9 cellular contexts compared by ENCODE assay signal in the genomic region with DNA sequence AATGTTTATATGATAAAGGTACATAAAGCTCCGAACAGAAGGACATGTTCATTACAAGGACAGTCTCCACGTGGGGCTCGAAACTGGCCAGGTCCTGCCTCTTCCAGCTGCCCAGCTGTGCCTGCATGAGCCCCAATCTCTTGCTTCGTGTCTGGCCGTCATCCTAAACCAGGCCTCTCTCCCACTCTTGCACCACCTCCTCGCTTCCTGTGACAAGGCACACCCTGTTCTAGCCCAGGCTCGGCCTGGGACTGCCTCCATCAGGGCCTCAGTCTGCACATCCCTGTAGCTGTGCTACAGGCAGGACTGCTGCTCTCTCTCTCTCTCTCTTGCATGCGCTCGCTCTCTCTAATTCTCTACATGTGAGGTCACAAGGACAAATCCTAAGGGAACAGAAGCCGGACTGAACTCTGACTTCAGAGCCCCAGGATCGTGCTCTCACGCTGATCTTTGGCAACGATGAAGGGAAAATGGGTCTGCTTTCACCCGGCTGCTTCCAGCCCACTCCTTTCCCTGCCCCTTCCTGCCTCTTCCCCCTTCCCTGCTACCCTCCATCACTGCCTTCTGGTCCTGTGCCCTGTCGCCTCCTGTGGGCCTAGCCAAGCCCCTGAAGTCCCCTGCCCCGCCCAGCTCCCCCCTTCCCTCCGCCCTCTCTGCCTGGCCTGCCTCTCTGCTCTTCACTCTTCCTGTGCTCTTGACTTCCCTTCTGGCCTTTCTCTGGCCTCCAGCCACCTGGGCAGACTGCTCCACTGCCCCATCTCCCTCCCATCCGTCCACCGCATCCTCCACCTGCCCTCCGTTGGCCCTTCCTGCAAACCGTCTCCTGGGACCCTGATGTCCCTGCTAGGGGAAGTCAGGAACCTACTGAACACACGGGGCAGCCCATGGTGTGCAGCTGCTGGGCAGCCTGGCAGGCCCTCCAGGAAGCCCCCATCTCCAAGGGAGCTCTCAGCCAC. TPM values are rescaled to one million over a fixed set of nuclear protein-coding genes. Genes with fewer than 3 reads are reported as not detected.
DNase-seq lines count a peak whose midpoint lies in the region; ATAC-seq and TF ChIP-seq lines count a peak whose summit lies in the region.
"Had no signal": no experiment of that assay in that cellular context is flagged by ENCODE, and none has a peak within 500 bp of the region (broad histone marks: within the 10 kb centered on the region; RNA-seq: fewer than 3 reads in every experiment).

No MANE protein-coding gene starts in this region.

- H3K4me1 ChIP-seq in right cardiac atrium (ENCODE audit: control insufficient read depth, insufficient read depth, low read length) (peaks cover 5% of the 10 kb centered on the region), smooth muscle cell (ENCODE audit: low read depth) (no peaks in the 10 kb centered on the region)
- no peaks in the 10 kb centered on the region for H3K4me1 ChIP-seq in effector memory CD4-positive, alpha-beta T cell (ENCODE audit: control insufficient read depth, insufficient read depth, low read length, poor library complexity, severe bottlenecking)

- peaks cover 24% of the 10 kb centered on the region for H3K4me1 Mint-ChIP-seq in activated naive CD8-positive, alpha-beta T cell treated with anti-CD3 and anti-CD28 coated beads for 36 hours

- H3K27me3 Mint-ChIP-seq in activated naive CD8-positive, alpha-beta T cell treated with anti-CD3 and anti-CD28 coated beads for 36 hours, result peaks cover 3% of the 10 kb centered on the region

- H3K79me2 ChIP-seq in smooth muscle cell (ENCODE audit: low read depth), result no peaks in the 10 kb centered on the region

- H3K27ac Mint-ChIP-seq in activated naive CD8-positive, alpha-beta T cell treated with anti-CD3 and anti-CD28 coated beads for 36 hours, result peak overlapping the region; percentile 56

- H3K27ac ChIP-seq in right cardiac atrium (ENCODE audit: low read length) (peak overlapping the region; percentile 14), smooth muscle cell (ENCODE audit: low read depth) (no peak overlapping the region)
- no peak overlapping the region for H3K27ac ChIP-seq in effector memory CD4-positive, alpha-beta T cell (ENCODE audit: insufficient read depth, low read length, poor library complexity, severe bottlenecking)

- H4K20me1 ChIP-seq in smooth muscle cell (ENCODE audit: low read depth), result no peaks in the 10 kb centered on the region

- H3K4me3 ChIP-seq in H7 (ENCODE audit: insufficient read depth, low read depth, low read length) (no peak overlapping the region), right cardiac atrium (ENCODE audit: low read length) (no peak overlapping the region), smooth muscle cell (no peak overlapping the region)
- no peak overlapping the region for H3K4me3 ChIP-seq in effector memory CD4-positive, alpha-beta T cell (ENCODE audit: insufficient read depth, low read depth, low read length, poor library complexity, severe bottlenecking)

- H3K36me3 ChIP-seq in H7 (replicated peaks; ENCODE audit: control insufficient read depth, insufficient read depth, low read length) (no peaks in the 10 kb centered on the region), smooth muscle cell (ENCODE audit: low read depth) (no peaks in the 10 kb centered on the region)
- H3K36me3 ChIP-seq in effector memory CD4-positive, alpha-beta T cell (ENCODE audit: control insufficient read depth, insufficient read depth, low read length), result no peaks in the 10 kb centered on the region

- WGBS in right cardiac atrium, result 38% methylated on average over 22 of the region's 22 CpGs
- 70% methylated on average over 20 of the region's 22 CpGs for WGBS in smooth muscle cell (ENCODE audit: low lambda C conversion rate)

- ATAC-seq in right cardiac atrium (peak; percentile 96 to 97), HG03280 (IDR thresholded peaks at IDR 0.05; ENCODE audit: unreplicated experiment) (no peak), GM21717 (IDR thresholded peaks at IDR 0.05; ENCODE audit: unreplicated experiment) (no peak), HG03432 (IDR thresholded peaks at IDR 0.05; ENCODE audit: unreplicated experiment) (no peak)

- no peak overlapping the region for H3K4me2 ChIP-seq in smooth muscle cell

- peak; percentile 77 for DNase-seq in H7
- DNase-seq in activated naive CD8-positive, alpha-beta T cell treated with anti-CD3 and anti-CD28 coated beads for 36 hours, result no peak
- peak; percentile 83 to 93 (median 86) for DNase-seq in right cardiac atrium
- no peak for DNase-seq in smooth muscle cell (lab: John Stamatoyannopoulos, UW; ENCODE audit: unreplicated experiment)
- no peak for DNase-seq in effector memory CD4-positive, alpha-beta T cell
- DNase-seq: KBM-7 had no signal

- H3K27me3 ChIP-seq in H7 (ENCODE audit: control insufficient read depth, insufficient read depth, low read length), result no peaks in the 10 kb centered on the region
- no peaks in the 10 kb centered on the region for H3K27me3 ChIP-seq in right cardiac atrium (ENCODE audit: control insufficient read depth, insufficient read depth)
- no peaks in the 10 kb centered on the region for H3K27me3 ChIP-seq in smooth muscle cell (ENCODE audit: low read depth)
- no peaks in the 10 kb centered on the region for H3K27me3 ChIP-seq in effector memory CD4-positive, alpha-beta T cell (replicated peaks; ENCODE audit: control insufficient read depth, insufficient read depth, low read length, poor library complexity, severe bottlenecking)

- no peaks in the 10 kb centered on the region for H3K9me3 ChIP-seq in right cardiac atrium (ENCODE audit: control insufficient read depth, low read length)
- no peaks in the 10 kb centered on the region for H3K9me3 ChIP-seq in smooth muscle cell (replicated peaks; ENCODE audit: low read depth)
- no peaks in the 10 kb centered on the region for H3K9me3 ChIP-seq in effector memory CD4-positive, alpha-beta T cell (ENCODE audit: control insufficient read depth, low read length)

- H2AFZ ChIP-seq in smooth muscle cell (ENCODE audit: low read depth), result peak overlapping the region; percentile 42

- H3K9me3 Mint-ChIP-seq in activated naive CD8-positive, alpha-beta T cell treated with anti-CD3 and anti-CD28 coated beads for 36 hours, result peaks cover 22% of the 10 kb centered on the region

- no peak overlapping the region for H3K4me3 Mint-ChIP-seq in activated naive CD8-positive, alpha-beta T cell treated with anti-CD3 and anti-CD28 coated beads for 36 hours

- intact Hi-C loops in right cardiac atrium (cut with DNase I), result no loop called here

- peaks cover 7% of the 10 kb centered on the region for H3K36me3 Mint-ChIP-seq in activated naive CD8-positive, alpha-beta T cell treated with anti-CD3 and anti-CD28 coated beads for 36 hours

- no peak for TF ChIP-seq CTCF in smooth muscle cell (IDR thresholded peaks at IDR 0.05; ENCODE audit: borderline replicate concordance, insufficient read depth, poor library complexity, severe bottlenecking)

- H3F3A ChIP-seq in smooth muscle cell (ENCODE audit: low read depth), result no peaks in the 10 kb centered on the region

- no peak overlapping the region for H3K9ac ChIP-seq in smooth muscle cell (ENCODE audit: low read depth)

RNA-seq across cellular contexts. Expression of gene GPR55, which starts 7.8 kb away (rescaled TPM):
- 0.04 TPM in 1 of 2 replicates, not detected in the other for total RNA-seq in H7 (2014; rRNA removed; shearing (Covaris generic))
- 10 to 100 TPM; 18.8 to 20.4 TPM for total RNA-seq in activated naive CD8-positive, alpha-beta T cell treated with anti-CD3 and anti-CD28 coated beads for 36 hours
- total RNA-seq in right cardiac atrium, result under 1 TPM in 2 of 4 donors, not detected in 2; 0.18 to 0.20 TPM
- not detected for polyA plus RNA-seq in right cardiac atrium
- total RNA-seq in smooth muscle cell, result not detected in 2 replicates
- polyA plus RNA-seq in smooth muscle cell, result not detected in 2 replicates

Comparison
In these comparisons a context has a peak if more than half of its experiments do, and no peak if none do; other contexts are left out.
1. DNase-seq: peak in H7 (single experiment) and right cardiac atrium (3 of 3); none in activated naive CD8-positive, alpha-beta T cell treated with anti-CD3 and anti-CD28 coated beads for 36 hours (single experiment), smooth muscle cell (single experiment) and effector memory CD4-positive, alpha-beta T cell (0 of 3).
2. ATAC-seq: peak in right cardiac atrium (2 of 2); none in HG03280 (single experiment), GM21717 (single experiment) and HG03432 (single experiment).
3. RNA of gene GPR55, which starts 7.8 kb away (total RNA-seq): 18.8 to 20.4 TPM in activated naive CD8-positive, alpha-beta T cell treated with anti-CD3 and anti-CD28 coated beads for 36 hours; 0.18 to 0.20 TPM in right cardiac atrium, 0.04 TPM in H7 and not detected in smooth muscle cell; every median in the first group is over 10 times any median in the second.